Comparison of ENCODE assay signal across 21 cellular contexts in genomic region chr10:19977097-19977521, GRCh38.
DNase-seq lines count a peak whose midpoint lies in the region; ATAC-seq and TF ChIP-seq lines count a peak whose summit lies in the region.
"Had no signal": no experiment of that assay in that cellular context is flagged by ENCODE, and none has a peak within 500 bp of the region (broad histone marks: within the 10 kb centered on the region; RNA-seq: fewer than 3 reads in every experiment).

No MANE protein-coding gene starts in this region.

- H3K4me1 ChIP-seq in mesodermal cell (ENCODE audit: control insufficient read depth, insufficient read depth, low read length, poor library complexity, severe bottlenecking) = no peaks in the 10 kb centered on the region

- no peaks in the 10 kb centered on the region for H3K36me3 ChIP-seq in mesodermal cell (ENCODE audit: control insufficient read depth, insufficient read depth, low read length)

- ATAC-seq in HG02870 (IDR thresholded peaks at IDR 0.05; ENCODE audit: unreplicated experiment) (no peak), left cardiac atrium (no peak)
- ATAC-seq: CD8-positive, alpha-beta T cell; Right ventricle myocardium inferior had no signal

- intact Hi-C loops in left cardiac atrium (cut with DNase I) = no loop called here

- peak; percentile 84 for DNase-seq in NCI-H82 (lab: John Stamatoyannopoulos, UW)
- no peak for DNase-seq in NCI-H82 treated with DMSO at 0.1 percent for 48 hours (lab: John Stamatoyannopoulos, UW; ENCODE audit: unreplicated experiment)
- peak; percentile 8 for DNase-seq in fibroblast of mammary gland (ENCODE audit: low read depth)
- DNase-seq in activated T-cell treated with anti-CD3 and anti-CD28 coated beads for 4 hours = no peak
- no peak for DNase-seq in NCI-H1092 treated with DMSO at 0.1 percent for 48 hours (lab: John Stamatoyannopoulos, UW)
- DNase-seq in left cardiac atrium = no peak
- DNase-seq: ACHN; Calu3; CD8-positive, alpha-beta T cell; GM23248; HCEC 1CT; NCI-H1105 treated with DMSO at 0.1 percent for 48 hours; NCI-H2029 treated with DMSO at 0.1 percent for 48 hours; NCI-H345; NCI-H524; OCI-M1 had no signal

- no peak for TF ChIP-seq CTCF in fibroblast of mammary gland (conservative IDR thresholded peaks at IDR 0.05; ENCODE audit: control insufficient read depth, insufficient read depth, low read depth, low read length)

- H3K9me3 ChIP-seq in mesodermal cell (ENCODE audit: control insufficient read depth, low read length) = no peaks in the 10 kb centered on the region

- H3K27ac ChIP-seq in mesodermal cell (ENCODE audit: low read depth, low read length, severe bottlenecking) = peak overlapping the region; percentile 57
- H3K27ac ChIP-seq: 22Rv1; BLaER1 treated with 17β-estradiol and CSF1 and Interleukin-3, amounts not matched to agents 10 nM and 100 nM; GM23248 had no signal

- 83% methylated on average over 2 of the region's 3 CpGs; no CpG with 5 or more reads in 1 of the 2 experiments for WGBS in mesodermal cell (ENCODE audit: insufficient coverage in 2 of 2), 2 experiments

- H3K4me3 ChIP-seq in fibroblast of mammary gland (ENCODE audit: control insufficient read depth, low read depth, low read length) (no peak overlapping the region), mesodermal cell (ENCODE audit: extremely low read depth, insufficient read depth, low read length, poor library complexity, severe bottlenecking) (no peak overlapping the region)
- H3K4me3 ChIP-seq: BLaER1 treated with 17β-estradiol and CSF1 and Interleukin-3, amounts not matched to agents 10 nM and 100 nM; GM23248 had no signal

Comparison
In these comparisons a context has a peak if more than half of its experiments do, and no peak if none do; other contexts are left out.
1. DNase-seq: peak in NCI-H82 (single experiment) and fibroblast of mammary gland (single experiment); none in NCI-H82 treated with DMSO at 0.1 percent for 48 hours (single experiment), activated T-cell treated with anti-CD3 and anti-CD28 coated beads for 4 hours (single experiment), NCI-H1092 treated with DMSO at 0.1 percent for 48 hours (single experiment) and left cardiac atrium (single experiment).